8 cellular contexts compared by ENCODE assay signal in genomic region chr1:1306661-1307260, GRCh38. TPM values are rescaled to one million over a fixed set of nuclear protein-coding genes. Genes with fewer than 3 reads are reported as not detected.
DNase-seq lines count a peak whose midpoint lies in the region; ATAC-seq and TF ChIP-seq lines count a peak whose summit lies in the region.

No MANE protein-coding gene starts in this region.

- no peaks in the 10 kb centered on the region for H3K9me3 ChIP-seq in mononuclear cell (ENCODE audit: low read depth, low read length)

- peak overlapping the region; percentile 96 for H3K27ac ChIP-seq in 22Rv1
- H3K27ac ChIP-seq in HL-60 (replicated peaks), result peak overlapping the region; percentile 72
- no peak overlapping the region for H3K27ac ChIP-seq in brain microvascular endothelial cell

- peaks cover 47% of the 10 kb centered on the region for H3K4me1 ChIP-seq in mononuclear cell (ENCODE audit: insufficient read depth, low read length)

- in situ Hi-C loops in brain microvascular endothelial cell (cut with HindIII; ENCODE audit: low pct_ligation_motif_present, low sequenced_read_pairs), result no loop called here

- H3K4me3 ChIP-seq in HL-60 (replicated peaks; ENCODE audit: insufficient read depth, low read length) (peak overlapping the region; percentile 73), brain microvascular endothelial cell (ENCODE audit: low read depth, low read length) (peak overlapping the region; percentile 68), mononuclear cell (ENCODE audit: low read length) (peak overlapping the region; percentile 51)

- DNase-seq in HL-60 (ENCODE audit: low read depth in 1 of 2, low spot score in 1 of 2) (no peak), brain microvascular endothelial cell (no peak), amniotic stem cell (lab: John Stamatoyannopoulos, UW) (no peak), DMS114 treated with DMSO at 0.1 percent for 48 hours (lab: John Stamatoyannopoulos, UW; ENCODE audit: unreplicated experiment) (no peak)

- peaks cover 21% of the 10 kb centered on the region for H3K36me3 ChIP-seq in brain microvascular endothelial cell (replicated peaks)

- H3K27me3 ChIP-seq in HL-60 (ENCODE audit: insufficient read depth, poor library complexity, severe bottlenecking) (no peaks in the 10 kb centered on the region), brain microvascular endothelial cell (replicated peaks) (no peaks in the 10 kb centered on the region), mononuclear cell (ENCODE audit: insufficient read depth, low read length) (no peaks in the 10 kb centered on the region)

- ATAC-seq in GM21717 (IDR thresholded peaks at IDR 0.05; ENCODE audit: unreplicated experiment) (no peak), GM19463 (IDR thresholded peaks at IDR 0.05; ENCODE audit: unreplicated experiment) (no peak)

- no peak for TF ChIP-seq CTCF in 22Rv1 (IDR thresholded peaks at IDR 0.05)
- TF ChIP-seq CTCF in HL-60 (IDR thresholded peaks at IDR 0.05; ENCODE audit: insufficient read depth, low read length), result no peak
- TF ChIP-seq CTCF in brain microvascular endothelial cell (IDR thresholded peaks at IDR 0.05; ENCODE audit: low read depth, low read length, missing control alignments), result no peak

RNA-seq across cellular contexts. Expression of gene ACAP3, which starts 1.0 kb away (rescaled TPM):
- 16.8 TPM for total RNA-seq in mononuclear cell

RNA-seq across cellular contexts. Expression of gene PUSL1, which starts 1.6 kb away (rescaled TPM):
- 12.6 TPM for total RNA-seq in mononuclear cell

RNA-seq across cellular contexts. Expression of gene INTS11, which starts 17.7 kb away (rescaled TPM):
- 51.2 TPM for total RNA-seq in mononuclear cell

RNA-seq across cellular contexts. Expression of gene CPTP, which starts 17.8 kb away (rescaled TPM):
- total RNA-seq in mononuclear cell, result 8.5 TPM

RNA-seq across cellular contexts. Expression of gene TAS1R3, which starts 24.3 kb away (rescaled TPM):
- total RNA-seq in mononuclear cell, result 0.94 TPM
